28 cellular contexts compared by ENCODE assay signal in the genomic region with DNA sequence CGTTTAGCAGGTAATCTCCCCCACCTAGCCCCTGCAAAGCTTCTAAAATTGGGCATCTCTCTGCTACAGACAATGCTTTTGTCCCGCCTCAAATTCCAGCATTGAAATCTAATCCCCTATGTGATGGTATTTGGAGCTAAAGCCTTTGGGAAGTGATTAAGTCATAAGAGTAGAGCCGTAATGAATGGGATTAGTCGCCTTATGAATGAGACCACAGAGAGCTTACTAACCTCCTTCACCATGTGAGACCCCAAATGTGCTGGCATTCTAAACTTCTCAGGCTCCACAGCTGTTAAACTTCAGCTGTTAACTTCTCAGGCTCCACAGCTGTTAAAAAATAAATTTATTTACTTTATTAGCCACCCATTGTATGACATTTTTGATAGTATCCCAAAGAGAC.
"Had no signal": no experiment of that assay in that cellular context is flagged by ENCODE, and none has a peak within 500 bp of the region (broad histone marks: within the 10 kb centered on the region; RNA-seq: fewer than 3 reads in every experiment).

No MANE protein-coding gene starts in this region.

- H3K4me3 Mint-ChIP-seq: activated CD8-positive, alpha-beta T cell treated with anti-CD3 and anti-CD28 coated beads, Interleukin-2, amount 10 ng/mL, durations not matched to agents 7 days and 5 days; activated naive CD8-positive, alpha-beta T cell treated with anti-CD3 and anti-CD28 coated beads, Interleukin-2, amount 50 U/mL, for 24 hours; activated T-helper 1 cell treated with anti-CD3 and anti-CD28 coated beads, Interleukin-12 subunit alpha, Interleukin-12 subunit beta, Interleukin-2, Interleukin-4 antibody, amounts not matched to agents 30 ng/mL and 10 ng/mL and 1 ng/mL, durations not matched to agents 14 hours and 24 hours and 36 hours; dendritic cell treated with granulocyte-macrophage colony-stimulating factor and Interleukin-4, amounts not matched to agents 40 ng/mL and 50 ng/mL, for 4 days; effector memory CD8-positive, alpha-beta T cell; neural crest cell had no signal

- H3K4me1 ChIP-seq: body of pancreas, esophagus squamous epithelium, gastroesophageal sphincter, upper lobe of left lung had no signal

- H3K27me3 Mint-ChIP-seq: activated naive CD8-positive, alpha-beta T cell treated with anti-CD3 and anti-CD28 coated beads, Interleukin-2, amount 50 U/mL, for 24 hours; dendritic cell treated with granulocyte-macrophage colony-stimulating factor and Interleukin-4, amounts not matched to agents 40 ng/mL and 50 ng/mL, for 4 days; effector memory CD8-positive, alpha-beta T cell; progenitor cell of endocrine pancreas had no signal

- H3K4me3 ChIP-seq: body of pancreas, esophagus squamous epithelium, gastroesophageal sphincter, upper lobe of left lung had no signal

- H3K27me3 ChIP-seq: body of pancreas, esophagus squamous epithelium, gastroesophageal sphincter, upper lobe of left lung had no signal

- ATAC-seq: activated CD8-positive, alpha-beta T cell treated with anti-CD3 and anti-CD28 coated beads, Interleukin-2, amount 10 ng/mL, durations not matched to agents 7 days and 5 days; activated naive CD8-positive, alpha-beta T cell treated with anti-CD3 and anti-CD28 coated beads, Interleukin-2, amount 50 U/mL, for 24 hours; body of pancreas; effector memory CD8-positive, alpha-beta T cell; gastroesophageal sphincter; left ventricle myocardium superior; stimulated activated naive CD8-positive, alpha-beta T cell treated with anti-CD3 and anti-CD28 coated beads, Interleukin-15, Interleukin-2, amounts not matched to agents 100 U/mL and 50 U/mL, for 24 hours had no signal

- H3K36me3 ChIP-seq: esophagus squamous epithelium, gastroesophageal sphincter, upper lobe of left lung, WERI-Rb-1 had no signal

- DNase-seq: activated CD4-positive, alpha-beta T cell treated with anti-CD3 and anti-CD28 coated beads for 1 hour; activated CD4-positive, alpha-beta T cell treated with anti-CD3 and anti-CD28 coated beads, Interleukin-2, amount 50 U/mL, for 1 hour; activated CD8-positive, alpha-beta T cell treated with anti-CD3 and anti-CD28 coated beads, Interleukin-2, amount 10 ng/mL, durations not matched to agents 7 days and 5 days; activated gamma-delta T cell; activated naive CD4-positive, alpha-beta T cell treated with anti-CD3 and anti-CD28 coated beads, Interleukin-2, amount 50 U/mL, for 16 hours; activated naive CD8-positive, alpha-beta T cell treated with anti-CD3 and anti-CD28 coated beads, Interleukin-2, amount 50 U/mL, for 24 hours; body of pancreas; caudate nucleus; effector memory CD8-positive, alpha-beta T cell; esophagus squamous epithelium; head of caudate nucleus; hypothalamus; left ventricle myocardium superior; mammary epithelial cell; midbrain; retina; stimulated activated CD4-positive, alpha-beta T cell treated with anti-CD3 and anti-CD28 coated beads, Interleukin-12 subunit alpha, Interleukin-12 subunit beta, amount 100 ng/mL, for 4 hours; stimulated activated CD4-positive, alpha-beta T cell treated with anti-CD3 and anti-CD28 coated beads, Interleukin-4, amount 100 ng/mL, for 4 hours; stimulated activated naive CD8-positive, alpha-beta T cell treated with anti-CD3 and anti-CD28 coated beads, Interleukin-15, Interleukin-2, amounts not matched to agents 100 U/mL and 50 U/mL, for 24 hours; SW 1271; T-helper 2 cell; upper lobe of left lung; WERI-Rb-1 had no signal

- H3K27ac Mint-ChIP-seq: activated CD8-positive, alpha-beta T cell treated with anti-CD3 and anti-CD28 coated beads, Interleukin-2, amount 10 ng/mL, durations not matched to agents 7 days and 5 days; activated naive CD8-positive, alpha-beta T cell treated with anti-CD3 and anti-CD28 coated beads, Interleukin-2, amount 50 U/mL, for 24 hours; activated T-helper 1 cell treated with anti-CD3 and anti-CD28 coated beads, Interleukin-12 subunit alpha, Interleukin-12 subunit beta, Interleukin-2, Interleukin-4 antibody, amounts not matched to agents 30 ng/mL and 10 ng/mL and 1 ng/mL, durations not matched to agents 14 hours and 24 hours and 36 hours; dendritic cell treated with granulocyte-macrophage colony-stimulating factor and Interleukin-4, amounts not matched to agents 40 ng/mL and 50 ng/mL, for 4 days; effector memory CD8-positive, alpha-beta T cell; progenitor cell of endocrine pancreas had no signal

- H3K4me1 Mint-ChIP-seq: activated naive CD8-positive, alpha-beta T cell treated with anti-CD3 and anti-CD28 coated beads, Interleukin-2, amount 50 U/mL, for 24 hours; neural crest cell had no signal

- H3K27ac ChIP-seq: body of pancreas, esophagus squamous epithelium, gastroesophageal sphincter, upper lobe of left lung, WERI-Rb-1 had no signal

- H3K9me3 Mint-ChIP-seq: activated T-helper 1 cell treated with anti-CD3 and anti-CD28 coated beads, Interleukin-12 subunit alpha, Interleukin-12 subunit beta, Interleukin-2, Interleukin-4 antibody, amounts not matched to agents 30 ng/mL and 10 ng/mL and 1 ng/mL, durations not matched to agents 14 hours and 24 hours and 36 hours; neural crest cell had no signal

- H3K9me3 ChIP-seq: body of pancreas, esophagus squamous epithelium, gastroesophageal sphincter, upper lobe of left lung had no signal
